ENCODE assay signal across 26 cellular contexts in genomic region chr16:57700801-57701551, GRCh38. TPM values are rescaled to one million over a fixed set of nuclear protein-coding genes. Genes with fewer than 3 reads are reported as not detected.
DNase-seq lines count a peak whose midpoint lies in the region; ATAC-seq and TF ChIP-seq lines count a peak whose summit lies in the region.
"Had no signal": no experiment of that assay in that cellular context is flagged by ENCODE, and none has a peak within 500 bp of the region (broad histone marks: within the 10 kb centered on the region; RNA-seq: fewer than 3 reads in every experiment).

No MANE protein-coding gene starts in this region.

- intact Hi-C loops in body of pancreas (cut with DNase I), result no loop called here
- intact Hi-C loops in left lung (cut with DNase I), result no loop called here

- H3K4me1 ChIP-seq in body of pancreas (peaks cover 46% of the 10 kb centered on the region), left lung (no peaks in the 10 kb centered on the region)
- H3K4me1 ChIP-seq: Peyer's patch, SJCRH30 had no signal

- H3K4me3 ChIP-seq in body of pancreas (no peak overlapping the region), left lung (no peak overlapping the region)
- H3K4me3 ChIP-seq: Peyer's patch, SJCRH30 had no signal

- WGBS in body of pancreas, 2 donors, result 26 to 34% methylated on average over 9 of the region's 9 CpGs

- TF ChIP-seq CTCF in body of pancreas (IDR thresholded peaks at IDR 0.05) (no peak), left lung (IDR thresholded peaks at IDR 0.05) (no peak), progenitor cell of endocrine pancreas (IDR thresholded peaks at IDR 0.05; ENCODE audit: unreplicated experiment) (no peak)

- H3K27ac ChIP-seq in body of pancreas, result peak overlapping the region in 3 of 4 donors; percentile 60 to 68 (median 63)
- no peak overlapping the region for H3K27ac ChIP-seq in left lung
- H3K27ac ChIP-seq: Peyer's patch, SJCRH30 had no signal

- H3K27me3 ChIP-seq in body of pancreas (no peaks in the 10 kb centered on the region), left lung (no peaks in the 10 kb centered on the region)
- H3K27me3 ChIP-seq: Peyer's patch had no signal

- peak overlapping the region; percentile 47 for H3K4me3 Mint-ChIP-seq in progenitor cell of endocrine pancreas (ENCODE audit: low read depth)
- H3K4me3 Mint-ChIP-seq: activated naive CD4-positive, alpha-beta T cell treated with anti-CD3 and anti-CD28 coated beads, Interleukin-2, amount 10 ng/mL, durations not matched to agents 7 days and 5 days; activated T-cell treated with anti-CD3 and anti-CD28 coated beads, Interleukin-2, amount 50 U/mL, for 72 hours; CD4-positive, alpha-beta memory T cell; memory B cell; naive B cell had no signal

- peaks cover 34% of the 10 kb centered on the region for H3K4me1 Mint-ChIP-seq in progenitor cell of endocrine pancreas (ENCODE audit: low read depth)
- H3K4me1 Mint-ChIP-seq: activated naive CD4-positive, alpha-beta T cell treated with anti-CD3 and anti-CD28 coated beads, Interleukin-2, amount 10 ng/mL, durations not matched to agents 7 days and 5 days; CD4-positive, alpha-beta memory T cell; memory B cell; naive B cell had no signal

- no peaks in the 10 kb centered on the region for H3K27me3 Mint-ChIP-seq in progenitor cell of endocrine pancreas
- H3K27me3 Mint-ChIP-seq: CD4-positive, alpha-beta memory T cell had no signal

- H3K9me3 ChIP-seq in body of pancreas (no peaks in the 10 kb centered on the region), left lung (no peaks in the 10 kb centered on the region)
- H3K9me3 ChIP-seq: Peyer's patch, SJCRH30 had no signal

- H3K36me3 ChIP-seq in body of pancreas (replicated peaks in 1 of 2; ENCODE audit: insufficient read depth in 1 of 2, low read depth in 2 of 2) (no peaks in the 10 kb centered on the region), left lung (no peaks in the 10 kb centered on the region)
- H3K36me3 ChIP-seq: Peyer's patch, SJCRH30 had no signal

- H3K36me3 Mint-ChIP-seq in progenitor cell of endocrine pancreas (ENCODE audit: insufficient read depth), result no peaks in the 10 kb centered on the region
- H3K36me3 Mint-ChIP-seq: activated naive CD4-positive, alpha-beta T cell treated with anti-CD3 and anti-CD28 coated beads, Interleukin-2, amount 10 ng/mL, durations not matched to agents 7 days and 5 days; CD4-positive, alpha-beta memory T cell; memory B cell; naive B cell had no signal

- H3K27ac Mint-ChIP-seq in progenitor cell of endocrine pancreas, result peak overlapping the region; percentile 98
- H3K27ac Mint-ChIP-seq: activated naive CD4-positive, alpha-beta T cell treated with anti-CD3 and anti-CD28 coated beads, Interleukin-2, amount 10 ng/mL, durations not matched to agents 7 days and 5 days; activated T-cell treated with anti-CD3 and anti-CD28 coated beads, Interleukin-2, amount 50 U/mL, for 72 hours; CD4-positive, alpha-beta memory T cell; memory B cell had no signal

- H3K9me3 Mint-ChIP-seq in progenitor cell of endocrine pancreas (ENCODE audit: low read depth), result no peaks in the 10 kb centered on the region
- H3K9me3 Mint-ChIP-seq: activated naive CD4-positive, alpha-beta T cell treated with anti-CD3 and anti-CD28 coated beads, Interleukin-2, amount 10 ng/mL, durations not matched to agents 7 days and 5 days; activated T-cell treated with anti-CD3 and anti-CD28 coated beads, Interleukin-2, amount 50 U/mL, for 72 hours; CD4-positive, alpha-beta memory T cell; memory B cell had no signal

- ATAC-seq in body of pancreas (peak; percentile 63), left lung (peak; percentile 26), GM18907 (IDR thresholded peaks at IDR 0.05; ENCODE audit: unreplicated experiment) (no peak), HG02610 (IDR thresholded peaks at IDR 0.05; ENCODE audit: unreplicated experiment) (no peak)
- ATAC-seq: activated T-cell treated with anti-CD3 and anti-CD28 coated beads, Interleukin-2, amount 50 U/mL, for 72 hours had no signal

- no peak for TF ChIP-seq POLR2A in body of pancreas (IDR thresholded peaks at IDR 0.05)

- DNase-seq in HuH-7 (ENCODE audit: low spot score) (peak; percentile 36), body of pancreas (peak in 1 of 4 donors; percentile 28), left lung (no peak), progenitor cell of endocrine pancreas (ENCODE audit: low spot score, unreplicated experiment) (no peak), NCI-H187 (lab: John Stamatoyannopoulos, UW) (no peak)
- DNase-seq: activated CD4-positive, alpha-beta T cell treated with anti-CD3 and anti-CD28 coated beads for 4 hours; activated naive CD4-positive, alpha-beta T cell treated with anti-CD3 and anti-CD28 coated beads, Interleukin-2, amount 10 ng/mL, durations not matched to agents 7 days and 5 days; activated T-cell treated with anti-CD3 and anti-CD28 coated beads, Interleukin-2, amount 50 U/mL, for 72 hours; caudate nucleus; CD4-positive, alpha-beta memory T cell; DMS79 treated with DMSO at 0.1 percent for 48 hours; foreskin fibroblast; hypothalamus; naive B cell; NCI-H1105; NCI-H2081; NCI-H510A; NK-92 treated with Interleukin-12 subunit alpha and Interleukin-12 subunit beta, amount 100 ng/mL, for 24 hours; SJCRH30; substantia nigra; T-helper 1 cell had no signal

RNA-seq across cellular contexts. Expression of gene DRC7, which starts 6.4 kb away (rescaled TPM):
- total RNA-seq in body of pancreas, result 1 to 10 TPM in 1 of 2 donors, not detected in 1; 1.3 TPM
- 1 to 10 TPM in 1 of 2 donors, under 1 TPM in 1; 0.52 to 3.8 TPM for total RNA-seq in left lung
- 5.6 and 6.8 TPM in 2 replicates for total RNA-seq in progenitor cell of endocrine pancreas
- total RNA-seq: activated CD8-positive, alpha-beta memory T cell treated with anti-CD3 and anti-CD28 coated beads for 36 hours; CD4-positive, alpha-beta memory T cell; Peyer's patch; SJCRH30 had no signal

RNA-seq across cellular contexts. Expression of gene ADGRG3, which starts 32.9 kb away (rescaled TPM):
- 1 to 10 TPM; 2.0 to 6.0 TPM for total RNA-seq in body of pancreas
- 10 to 100 TPM in 1 of 2 donors, 1 to 10 TPM in 1; 1.1 to 29.8 TPM for total RNA-seq in left lung
- total RNA-seq in progenitor cell of endocrine pancreas, result not detected in 2 replicates
- total RNA-seq: activated CD8-positive, alpha-beta memory T cell treated with anti-CD3 and anti-CD28 coated beads for 36 hours; CD4-positive, alpha-beta memory T cell; SJCRH30 had no signal

RNA-seq across cellular contexts. Expression of gene KATNB1, which starts 34.6 kb away (rescaled TPM):
- 10 to 100 TPM; 13.7 to 14.2 TPM for total RNA-seq in body of pancreas
- total RNA-seq in left lung, result 10 to 100 TPM; 16.6 to 20.1 TPM
- 32.0 and 34.8 TPM in 2 replicates for total RNA-seq in progenitor cell of endocrine pancreas

Comparison
In these comparisons a context has a peak if more than half of its experiments do, and no peak if none do; other contexts are left out.
1. ATAC-seq: peak in body of pancreas (single experiment) and left lung (single experiment); none in GM18907 (single experiment) and HG02610 (single experiment).
2. H3K27ac ChIP-seq: peak in body of pancreas (3 of 4); none in left lung (0 of 2).